In genomic region chr6:24666616-24667377, GRCh38 we compare ENCODE assay signal across 8 cellular contexts. TPM values are rescaled to one million over a fixed set of nuclear protein-coding genes. Genes with fewer than 3 reads are reported as not detected.
DNase-seq lines count a peak whose midpoint lies in the region; ATAC-seq lines count a peak whose summit lies in the region.

Gene ACOT13, plus strand, starts transcription at chr6:24667077. Its CDS starts 187 bp downstream, at chr6:24667264.
Gene TDP2, minus strand, starts transcription at chr6:24666899. Its CDS starts 37 bp downstream, at chr6:24666862.

- no peaks in the 10 kb centered on the region for H3K27me3 Mint-ChIP-seq in natural killer cell treated with Interleukin-12 subunit alpha and Interleukin-12 subunit beta and Interleukin-15 and Interleukin-18, amount 100 ng/mL, for 72 hours

- no peaks in the 10 kb centered on the region for H4K20me1 ChIP-seq in GM23248 (ENCODE audit: insufficient read depth)

- peak within 1 kb of the TSS; percentile 95 for H3K27ac ChIP-seq in GM23248

- H3K27ac Mint-ChIP-seq in natural killer cell treated with Interleukin-12 subunit alpha and Interleukin-12 subunit beta and Interleukin-15 and Interleukin-18, amount 100 ng/mL, for 72 hours = peak within 1 kb of the TSS; percentile 94 to 100

- H3K4me1 Mint-ChIP-seq in natural killer cell treated with Interleukin-12 subunit alpha and Interleukin-12 subunit beta and Interleukin-15 and Interleukin-18, amount 100 ng/mL, for 72 hours (ENCODE audit: low read depth in 2 of 2) = peaks cover 48 to 59% of the 10 kb centered on the region in 2 donors

- no peaks in the 10 kb centered on the region for H3K9me3 Mint-ChIP-seq in natural killer cell treated with Interleukin-12 subunit alpha and Interleukin-12 subunit beta and Interleukin-15 and Interleukin-18, amount 100 ng/mL, for 72 hours

- H3K36me3 Mint-ChIP-seq in natural killer cell treated with Interleukin-12 subunit alpha and Interleukin-12 subunit beta and Interleukin-15 and Interleukin-18, amount 100 ng/mL, for 72 hours = peaks cover 30% of the 10 kb centered on the region

- peak; percentile 97 for DNase-seq in EH (ENCODE audit: low read depth)
- DNase-seq in GM23248 = peak; percentile 98
- DNase-seq in Kasumi-1 (lab: John Stamatoyannopoulos, UW) = peak; percentile 95 to 99
- DNase-seq in RPMI7951 (ENCODE audit: low read depth) = peak; percentile 95
- DNase-seq in activated T-helper 1 cell treated with anti-CD3 and anti-CD28 coated beads, Interleukin-2, amount 50 U/mL, for 16 hours (ENCODE audit: low read depth in 1 of 2, low spot score in 1 of 2) = peak; percentile 88 to 94
- peak; percentile 97 for DNase-seq in fibroblast of peridontal ligament (ENCODE audit: extremely low read depth)
- DNase-seq in natural killer cell treated with Interleukin-12 subunit alpha and Interleukin-12 subunit beta and Interleukin-15 and Interleukin-18, amount 100 ng/mL, for 72 hours (ENCODE audit: low spot score) = peak; percentile 97
- DNase-seq in stimulated activated naive CD8-positive, alpha-beta T cell treated with anti-CD3 and anti-CD28 coated beads, Interleukin-15, Interleukin-2, amounts not matched to agents 100 U/mL and 50 U/mL, for 24 hours = peak; percentile 95

- H2AFZ ChIP-seq in GM23248 = peak within 1 kb of the TSS; percentile 98

- no peaks in the 10 kb centered on the region for H3K27me3 ChIP-seq in GM23248 (replicated peaks; ENCODE audit: insufficient read depth)

- H3K79me2 ChIP-seq in GM23248 (ENCODE audit: insufficient read depth) = peaks cover 61% of the 10 kb centered on the region

- peak; percentile 98 for ATAC-seq in natural killer cell treated with Interleukin-12 subunit alpha and Interleukin-12 subunit beta and Interleukin-15 and Interleukin-18, amount 100 ng/mL, for 72 hours
- peak; percentile 97 for ATAC-seq in stimulated activated naive CD8-positive, alpha-beta T cell treated with anti-CD3 and anti-CD28 coated beads, Interleukin-15, Interleukin-2, amounts not matched to agents 100 U/mL and 50 U/mL, for 24 hours

- peaks cover 20% of the 10 kb centered on the region for H3K4me1 ChIP-seq in GM23248 (ENCODE audit: insufficient read depth)

- peak within 1 kb of the TSS; percentile 95 for H3K4me2 ChIP-seq in GM23248 (ENCODE audit: unreplicated experiment)

- in situ Hi-C loops in GM23248 (cut with MboI) = no loop called here

- H3K4me3 Mint-ChIP-seq in natural killer cell treated with Interleukin-12 subunit alpha and Interleukin-12 subunit beta and Interleukin-15 and Interleukin-18, amount 100 ng/mL, for 72 hours = peak within 1 kb of the TSS; percentile 97

- WGBS in GM23248 (ENCODE audit: low coverage in 1 of 2, low lambda C conversion rate in 2 of 2, missing lambda C conversion rate in 2 of 2), 2 experiments = 0% methylated on average over 46 to 62 of the region's 62 CpGs

- peak within 1 kb of the TSS; percentile 95 for H3K4me3 ChIP-seq in GM23248

- H3K9ac ChIP-seq in GM23248 = peak within 1 kb of the TSS; percentile 95

- no peaks in the 10 kb centered on the region for H3K9me3 ChIP-seq in GM23248 (ENCODE audit: low read depth)

- H3K9me2 ChIP-seq in GM23248 (ENCODE audit: insufficient read depth) = no peaks in the 10 kb centered on the region

- no peaks in the 10 kb centered on the region; the same call in 1 of the 2 replicates for H3K36me3 ChIP-seq in GM23248 (ENCODE audit: low read depth)

- 0 out of 2 replicates have a peak, but pooled peaks cover 7% of the 10 kb centered on the region for H3F3A ChIP-seq in GM23248 (ENCODE audit: insufficient read depth)

RNA-seq across cellular contexts. Expression of gene ACOT13, which starts in this region (rescaled TPM):
- 1.8 and 3.4 TPM in 2 replicates for total RNA-seq in GM23248 (2014; rRNA removed; shearing (Covaris generic))
- polyA plus RNA-seq in GM23248 (2016; fragmentation: Nextera tagmentation; extraction: Ambion mirVana) = 26.2 and 27.7 TPM in 2 replicates
- 7.9 and 9.3 TPM in 2 replicates for total RNA-seq in RPMI7951 (2014; rRNA removed; shearing (Covaris generic))
- total RNA-seq in natural killer cell treated with Interleukin-12 subunit alpha and Interleukin-12 subunit beta and Interleukin-15 and Interleukin-18, amount 100 ng/mL, for 72 hours = 10 to 100 TPM; 10.2 to 20.1 TPM

RNA-seq across cellular contexts. Expression of gene TDP2, which starts in this region (rescaled TPM):
- total RNA-seq in GM23248 (2014; rRNA removed; shearing (Covaris generic)) = 18.6 and 24.9 TPM in 2 replicates
- polyA plus RNA-seq in GM23248 (2016; fragmentation: Nextera tagmentation; extraction: Ambion mirVana) = 32.4 and 34.5 TPM in 2 replicates
- total RNA-seq in RPMI7951 (2014; rRNA removed; shearing (Covaris generic)) = 19.7 and 30.0 TPM in 2 replicates
- total RNA-seq in natural killer cell treated with Interleukin-12 subunit alpha and Interleukin-12 subunit beta and Interleukin-15 and Interleukin-18, amount 100 ng/mL, for 72 hours = 10 to 100 TPM; 48.1 to 48.4 TPM

Comparison
In these comparisons a context has a peak if more than half of its experiments do, and no peak if none do; other contexts are left out.
1. Peak in every context shown above with its lines: DNase-seq, ATAC-seq, H3K4me3 ChIP-seq and H3K27ac ChIP-seq.